Comparison of ENCODE assay signal across 8 cellular contexts in the genomic region with DNA sequence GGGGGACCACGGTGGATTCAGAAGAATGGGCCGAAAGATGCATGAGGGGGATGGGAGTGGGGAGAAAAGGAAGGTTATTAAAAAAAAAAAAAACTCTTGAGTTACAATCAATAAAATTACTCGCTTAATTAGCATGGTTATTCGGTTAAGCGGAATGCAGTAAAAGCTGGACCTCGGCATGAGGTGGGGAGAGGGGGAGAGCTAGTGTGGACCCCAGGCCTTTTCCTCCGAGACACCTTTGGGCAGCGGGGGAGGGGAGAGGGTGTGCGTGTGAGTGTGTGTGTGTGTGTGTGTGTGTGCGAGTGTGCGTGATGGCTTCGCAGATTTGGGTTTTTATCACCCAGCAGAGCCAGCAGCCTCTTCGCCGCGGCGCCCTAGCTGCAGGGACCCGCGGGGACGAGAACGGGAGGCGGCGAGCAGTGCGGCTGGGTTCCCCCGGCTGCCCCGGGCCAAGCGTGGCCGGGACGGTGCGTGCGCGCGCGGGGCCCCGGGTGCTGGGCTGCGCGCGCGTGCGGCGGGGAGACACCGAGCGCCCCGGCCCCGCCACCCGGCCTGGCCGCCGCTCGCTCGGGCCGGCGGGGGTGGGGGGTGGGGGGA. TPM values are rescaled to one million over a fixed set of nuclear protein-coding genes. Genes with fewer than 3 reads are reported as not detected.
DNase-seq lines count a peak whose midpoint lies in the region; ATAC-seq and TF ChIP-seq lines count a peak whose summit lies in the region.

No MANE protein-coding gene starts in this region.

- H3K4me3 ChIP-seq in testis, result peak overlapping the region; percentile 65 to 66

- TF ChIP-seq POLR2A in testis (IDR thresholded peaks at IDR 0.05), result no peak

- H3K4me1 Mint-ChIP-seq in activated CD4-positive, alpha-beta T cell treated with anti-CD3 and anti-CD28 coated beads, Interleukin-2, amount 10 ng/mL, durations not matched to agents 24 days and 14 days, result peaks cover 16% of the 10 kb centered on the region
- H3K4me1 Mint-ChIP-seq in activated naive CD8-positive, alpha-beta T cell treated with anti-CD3 and anti-CD28 coated beads, Interleukin-2, amount 50 U/mL, for 24 hours, result peaks cover 32% of the 10 kb centered on the region

- no peaks in the 10 kb centered on the region for H3K27me3 ChIP-seq in testis

- peak overlapping the region; percentile 93 to 97 for H3K27ac ChIP-seq in testis

- peak overlapping the region; percentile 84 for H3K4me3 Mint-ChIP-seq in activated CD4-positive, alpha-beta T cell treated with anti-CD3 and anti-CD28 coated beads, Interleukin-2, amount 10 ng/mL, durations not matched to agents 24 days and 14 days
- peak overlapping the region; percentile 71 for H3K4me3 Mint-ChIP-seq in activated naive CD8-positive, alpha-beta T cell treated with anti-CD3 and anti-CD28 coated beads, Interleukin-2, amount 50 U/mL, for 24 hours

- no peaks in the 10 kb centered on the region for H3K9me3 ChIP-seq in testis

- H3K27me3 Mint-ChIP-seq in activated CD4-positive, alpha-beta T cell treated with anti-CD3 and anti-CD28 coated beads, Interleukin-2, amount 10 ng/mL, durations not matched to agents 24 days and 14 days, result peaks cover 62% of the 10 kb centered on the region
- peaks cover 67% of the 10 kb centered on the region for H3K27me3 Mint-ChIP-seq in activated naive CD8-positive, alpha-beta T cell treated with anti-CD3 and anti-CD28 coated beads, Interleukin-2, amount 50 U/mL, for 24 hours

- intact Hi-C loops in activated CD4-positive, alpha-beta T cell treated with anti-CD3 and anti-CD28 coated beads, Interleukin-2, amount 10 ng/mL, durations not matched to agents 24 days and 14 days (cut with micrococcal nuclease), result loop anchor here (5.0 to 10.0 kb wide), 2 partner anchors 83 to 1584 kb away; no protein-coding TSS in a partner anchor
- intact Hi-C loops in testis (cut with DNase I; ENCODE audit: low total_unique reads), result loop anchor here (2.0 kb wide), 1 partner anchor 114 kb away; a partner anchor contains a TSS

- no peak for DNase-seq in activated CD4-positive, alpha-beta T cell treated with anti-CD3 and anti-CD28 coated beads, Interleukin-2, amount 10 ng/mL, durations not matched to agents 24 days and 14 days
- no peak for DNase-seq in activated CD4-positive, alpha-beta T cell treated with anti-CD3 and anti-CD28 coated beads, Interleukin-2, amount 50 U/mL, for 4 hours
- no peak for DNase-seq in activated naive CD8-positive, alpha-beta T cell treated with anti-CD3 and anti-CD28 coated beads, Interleukin-2, amount 50 U/mL, for 24 hours
- DNase-seq in kidney tubule cell (ENCODE audit: low spot score) (peak; percentile 22), testis (no peak), A172 (ENCODE audit: low spot score) (no peak)

- peaks cover 5% of the 10 kb centered on the region for H3K36me3 Mint-ChIP-seq in activated CD4-positive, alpha-beta T cell treated with anti-CD3 and anti-CD28 coated beads, Interleukin-2, amount 10 ng/mL, durations not matched to agents 24 days and 14 days (ENCODE audit: low read depth)
- no peaks in the 10 kb centered on the region for H3K36me3 Mint-ChIP-seq in activated naive CD8-positive, alpha-beta T cell treated with anti-CD3 and anti-CD28 coated beads, Interleukin-2, amount 50 U/mL, for 24 hours (ENCODE audit: low read depth)

- peak overlapping the region; percentile 85 for H3K27ac Mint-ChIP-seq in activated CD4-positive, alpha-beta T cell treated with anti-CD3 and anti-CD28 coated beads, Interleukin-2, amount 10 ng/mL, durations not matched to agents 24 days and 14 days
- H3K27ac Mint-ChIP-seq in activated naive CD8-positive, alpha-beta T cell treated with anti-CD3 and anti-CD28 coated beads, Interleukin-2, amount 50 U/mL, for 24 hours, result peak overlapping the region; percentile 67

- no peaks in the 10 kb centered on the region for H3K36me3 ChIP-seq in testis (ENCODE audit: low read depth, missing control alignments)

- no peaks in the 10 kb centered on the region for H3K9me3 Mint-ChIP-seq in activated CD4-positive, alpha-beta T cell treated with anti-CD3 and anti-CD28 coated beads, Interleukin-2, amount 10 ng/mL, durations not matched to agents 24 days and 14 days
- no peaks in the 10 kb centered on the region for H3K9me3 Mint-ChIP-seq in activated naive CD8-positive, alpha-beta T cell treated with anti-CD3 and anti-CD28 coated beads, Interleukin-2, amount 50 U/mL, for 24 hours

- H3K4me1 ChIP-seq in testis, result peaks cover 48% of the 10 kb centered on the region

- ATAC-seq in activated naive CD8-positive, alpha-beta T cell treated with anti-CD3 and anti-CD28 coated beads, Interleukin-2, amount 50 U/mL, for 24 hours, result no peak
- ATAC-seq in GM18868 (IDR thresholded peaks at IDR 0.05; ENCODE audit: unreplicated experiment) (no peak), HG02759 (IDR thresholded peaks at IDR 0.05; ENCODE audit: unreplicated experiment) (no peak)

- 2 to 12% methylated on average over 9 to 41 of the region's 51 CpGs for WGBS in testis, 2 donors

- no peak for TF ChIP-seq CTCF in testis (IDR thresholded peaks at IDR 0.05)

RNA-seq across cellular contexts. Expression of a gene that starts 3.7 kb away (rescaled TPM):
- total RNA-seq in activated CD4-positive, alpha-beta T cell treated with anti-CD3 and anti-CD28 coated beads, Interleukin-2, amount 10 ng/mL, durations not matched to agents 24 days and 14 days, result 0.05 TPM in 1 of 2 replicates, not detected in the other
- 10 to 100 TPM; 29.2 to 30.2 TPM for total RNA-seq in testis
- 11.3 TPM for polyA plus RNA-seq in testis (ENCODE audit: insufficient read depth, low read depth, low replicate concordance)
- 0.95 and 2.0 TPM in 2 replicates for total RNA-seq in A172 (2014; rRNA removed; shearing (Covaris generic))

Comparison
In these comparisons a context has a peak if more than half of its experiments do, and no peak if none do; other contexts are left out.
1. RNA of a gene that starts 3.7 kb away (total RNA-seq): 29.2 to 30.2 TPM in testis; 0.95 to 2.0 TPM in A172 and 0.05 TPM in activated CD4-positive, alpha-beta T cell treated with anti-CD3 and anti-CD28 coated beads, Interleukin-2, amount 10 ng/mL, durations not matched to agents 24 days and 14 days; every median in the first group is over 10 times any median in the second.